19 cellular contexts compared by ENCODE assay signal in the genomic region with DNA sequence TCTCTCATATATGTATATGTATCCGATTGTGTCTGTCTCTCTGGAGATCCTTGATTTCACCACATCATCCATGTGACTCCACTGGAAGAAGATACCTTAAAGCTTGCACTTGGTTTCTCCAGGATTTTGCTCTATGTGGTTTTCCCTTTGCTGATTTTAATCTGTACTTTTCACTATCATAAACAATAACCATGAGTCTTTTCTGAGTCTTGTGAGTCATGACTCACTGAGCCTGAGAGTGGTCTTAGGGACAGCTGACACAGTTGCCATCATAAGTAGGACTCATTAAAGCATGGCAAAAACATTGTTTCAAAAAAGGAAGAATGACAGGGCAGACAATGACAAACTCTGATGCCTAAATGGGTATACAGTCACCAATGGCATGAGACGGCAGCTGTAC.
DNase-seq lines count a peak whose midpoint lies in the region; ATAC-seq, FAIRE-seq and TF ChIP-seq lines count a peak whose summit lies in the region.
"Had no signal": no experiment of that assay in that cellular context is flagged by ENCODE, and none has a peak within 500 bp of the region (broad histone marks: within the 10 kb centered on the region; RNA-seq: fewer than 3 reads in every experiment).

No MANE protein-coding gene starts in this region.

- no peaks in the 10 kb centered on the region for H3K9me3 Mint-ChIP-seq in endothelial cell (ENCODE audit: unreplicated experiment)
- H3K9me3 Mint-ChIP-seq in T-helper 2 cell treated with Interferon-gamma antibody and Interleukin-4, amounts not matched to agents 5 μg/mL and 100 μg/mL, for 36 hours: peaks cover 42% of the 10 kb centered on the region

- DNase-seq in EH (ENCODE audit: low read depth): peak; percentile 84
- peak; percentile 54 for DNase-seq in RCC 7860 (ENCODE audit: low spot score)
- no peak for DNase-seq in endothelial cell (ENCODE audit: low spot score)
- DNase-seq in kidney tubule cell (ENCODE audit: low spot score): peak; percentile 66
- DNase-seq in T-helper 2 cell treated with Interferon-gamma antibody and Interleukin-4, amounts not matched to agents 5 μg/mL and 100 μg/mL, for 36 hours (ENCODE audit: low spot score): no peak
- DNase-seq in NCI-H1417 (lab: John Stamatoyannopoulos, UW): no peak
- DNase-seq: gastrocnemius medialis, KG1, kidney glomerular epithelial cell, natural killer cell, NCI-H1930, T-helper 17 cell, testis, WERI-Rb-1 had no signal

- no peak overlapping the region for H3K27ac Mint-ChIP-seq in endothelial cell (ENCODE audit: unreplicated experiment)
- no peak overlapping the region for H3K27ac Mint-ChIP-seq in T-helper 2 cell treated with Interferon-gamma antibody and Interleukin-4, amounts not matched to agents 5 μg/mL and 100 μg/mL, for 36 hours
- H3K27ac Mint-ChIP-seq: T-helper 17 cell had no signal

- peaks cover 45% of the 10 kb centered on the region for H3K36me3 Mint-ChIP-seq in endothelial cell (ENCODE audit: low read depth, unreplicated experiment)
- H3K36me3 Mint-ChIP-seq in T-helper 2 cell treated with Interferon-gamma antibody and Interleukin-4, amounts not matched to agents 5 μg/mL and 100 μg/mL, for 36 hours (ENCODE audit: low read depth): peaks cover 50% of the 10 kb centered on the region

- H3K27me3 Mint-ChIP-seq in endothelial cell (ENCODE audit: unreplicated experiment): no peaks in the 10 kb centered on the region
- H3K27me3 Mint-ChIP-seq in T-helper 2 cell treated with Interferon-gamma antibody and Interleukin-4, amounts not matched to agents 5 μg/mL and 100 μg/mL, for 36 hours (ENCODE audit: low read depth): no peaks in the 10 kb centered on the region
- H3K27me3 Mint-ChIP-seq: T-helper 17 cell had no signal

- H3K4me3 Mint-ChIP-seq in endothelial cell (ENCODE audit: unreplicated experiment): peak overlapping the region; percentile 12
- no peak overlapping the region for H3K4me3 Mint-ChIP-seq in T-helper 2 cell treated with Interferon-gamma antibody and Interleukin-4, amounts not matched to agents 5 μg/mL and 100 μg/mL, for 36 hours
- H3K4me3 Mint-ChIP-seq: natural killer cell, T-helper 17 cell had no signal

- peaks cover 3% of the 10 kb centered on the region for H3K4me1 Mint-ChIP-seq in endothelial cell (ENCODE audit: unreplicated experiment)
- H3K4me1 Mint-ChIP-seq in T-helper 2 cell treated with Interferon-gamma antibody and Interleukin-4, amounts not matched to agents 5 μg/mL and 100 μg/mL, for 36 hours (ENCODE audit: low read depth): no peaks in the 10 kb centered on the region

- TF ChIP-seq CTCF in endothelial cell (IDR thresholded peaks at IDR 0.05; ENCODE audit: unreplicated experiment): no peak

- ATAC-seq in GM19351 (IDR thresholded peaks at IDR 0.05; ENCODE audit: unreplicated experiment): no peak
- ATAC-seq in HG03025 (IDR thresholded peaks at IDR 0.05; ENCODE audit: low FRiP score, unreplicated experiment): no peak
- ATAC-seq: gastrocnemius medialis, natural killer cell, sciatic nerve, T-helper 17 cell had no signal

- FAIRE-seq in RCC 7860 (lab: Jason Lieb, UNC): no peak
- FAIRE-seq: G401.6, H1 had no signal

Comparison
In these comparisons a context has a peak if more than half of its experiments do, and no peak if none do; other contexts are left out.
1. DNase-seq: peak in EH (single experiment), RCC 7860 (single experiment) and kidney tubule cell (single experiment); none in endothelial cell (single experiment), T-helper 2 cell treated with Interferon-gamma antibody and Interleukin-4, amounts not matched to agents 5 μg/mL and 100 μg/mL, for 36 hours (single experiment) and NCI-H1417 (0 of 3).